ENCODE assay signal across 16 cellular contexts in the genomic region with DNA sequence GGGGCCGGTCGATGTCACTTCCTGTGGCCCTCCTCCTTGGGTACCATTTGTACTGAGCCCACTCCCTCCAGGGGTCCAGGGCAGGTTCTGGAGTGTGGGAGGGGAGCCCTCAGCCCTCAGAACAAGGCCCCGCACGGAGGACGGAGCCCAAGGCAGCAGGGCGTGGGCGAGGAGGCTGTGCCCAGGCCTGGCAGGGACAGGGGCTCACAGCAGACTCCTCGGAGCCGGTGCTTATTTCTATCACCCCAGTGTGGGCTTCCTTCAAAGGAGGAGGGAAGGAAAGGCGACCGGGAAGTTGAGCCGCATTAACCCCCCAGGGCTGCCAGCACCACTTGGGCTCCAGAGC.
"Had no signal": no experiment of that assay in that cellular context is flagged by ENCODE, and none has a peak within 500 bp of the region (broad histone marks: within the 10 kb centered on the region; RNA-seq: fewer than 3 reads in every experiment).

No MANE protein-coding gene starts in this region.

- H3K4me3 ChIP-seq: psoas muscle, thyroid gland had no signal

- H3K27me3 ChIP-seq: sigmoid colon, thyroid gland had no signal

- H3K36me3 ChIP-seq: sigmoid colon, thyroid gland had no signal

- FAIRE-seq: bronchial epithelial cell, endometrium, keratinocyte, TTC549 had no signal

- H3K9me3 ChIP-seq: psoas muscle, sigmoid colon, thyroid gland had no signal

- DNase-seq: activated CD4-positive, alpha-beta T cell treated with anti-CD3 and anti-CD28 coated beads, Interleukin-2, amount 50 U/mL, for 1 hour; activated CD4-positive, CD25-positive, alpha-beta regulatory T cell; activated CD8-positive, alpha-beta memory T cell treated with anti-CD3 and anti-CD28 coated beads for 24 hours; activated naive CD8-positive, alpha-beta T cell treated with anti-CD3 and anti-CD28 coated beads for 36 hours; left ventricle myocardium superior; mesendoderm; psoas muscle; sigmoid colon; stimulated activated CD4-positive, alpha-beta T cell treated with anti-CD3 and anti-CD28 coated beads, Interleukin-12 subunit alpha, Interleukin-12 subunit beta, amount 100 ng/mL, for 4 hours; stimulated activated CD4-positive, alpha-beta T cell treated with anti-CD3 and anti-CD28 coated beads, Interleukin-2, amount 100 ng/mL, for 24 hours; SW 1271; thyroid gland had no signal

- ATAC-seq: left ventricle myocardium superior had no signal

- H3K27ac ChIP-seq: psoas muscle, thyroid gland had no signal
